ENCODE assay signal across 8 cellular contexts in genomic region chr14:89040438-89041244, GRCh38.
A peak's percentile ranks its signal among the peaks of the same experiment; 100 is the strongest.
DNase-seq lines count a peak whose midpoint lies in the region; ATAC-seq, FAIRE-seq and TF ChIP-seq lines count a peak whose summit lies in the region.

No MANE protein-coding gene starts in this region.

- H3K27me3 Mint-ChIP-seq in HFFc6 (ENCODE audit: insufficient read depth): peaks cover 4% of the 10 kb centered on the region

- intact Hi-C loops in left ventricle myocardium superior (cut with micrococcal nuclease): loop anchor here (5.0 kb wide), 1 partner anchor 862 kb away; no protein-coding TSS in a partner anchor

- H3K9me3 Mint-ChIP-seq in HFFc6: peaks cover 4% of the 10 kb centered on the region; the same call in 1 of the 2 replicates

- ATAC-seq in left ventricle myocardium superior: peak; percentile 97

- peak overlapping the region; percentile 87 for H3K4me3 Mint-ChIP-seq in HFFc6

- FAIRE-seq in urothelium cell line (lab: Jason Lieb, UNC): peak; percentile 85

- H3K4me1 Mint-ChIP-seq in HFFc6 (ENCODE audit: low read depth): peaks cover 21% of the 10 kb centered on the region

- DNase-seq in EL (peak; percentile 91), HFFc6 (peak; percentile 87), NCI-H146 (lab: John Stamatoyannopoulos, UW) (peak; percentile 79), T-helper 2 cell (peak; percentile 33 to 71 (median 61)), anterior cingulate cortex (lab: John Stamatoyannopoulos, UW) (peak; percentile 12 to 95 (median 81)), left ventricle myocardium superior (peak; percentile 92), putamen (ENCODE audit: low spot score) (peak; percentile 82), urothelium cell line (ENCODE audit: low spot score) (peak; percentile 91)

- TF ChIP-seq CTCF in HFFc6 (IDR thresholded peaks at IDR 0.05): peak; percentile 98

- H3K27ac Mint-ChIP-seq in HFFc6: peak overlapping the region; percentile 95

- H3K36me3 Mint-ChIP-seq in HFFc6 (ENCODE audit: low read depth): peaks cover 10% of the 10 kb centered on the region

Comparison
In these comparisons a context has a peak if more than half of its experiments do, and no peak if none do; other contexts are left out.
1. Peak in every context shown above with its lines: DNase-seq and ATAC-seq.